Comparison of ENCODE assay signal across 1 cellular context in the genomic region with DNA sequence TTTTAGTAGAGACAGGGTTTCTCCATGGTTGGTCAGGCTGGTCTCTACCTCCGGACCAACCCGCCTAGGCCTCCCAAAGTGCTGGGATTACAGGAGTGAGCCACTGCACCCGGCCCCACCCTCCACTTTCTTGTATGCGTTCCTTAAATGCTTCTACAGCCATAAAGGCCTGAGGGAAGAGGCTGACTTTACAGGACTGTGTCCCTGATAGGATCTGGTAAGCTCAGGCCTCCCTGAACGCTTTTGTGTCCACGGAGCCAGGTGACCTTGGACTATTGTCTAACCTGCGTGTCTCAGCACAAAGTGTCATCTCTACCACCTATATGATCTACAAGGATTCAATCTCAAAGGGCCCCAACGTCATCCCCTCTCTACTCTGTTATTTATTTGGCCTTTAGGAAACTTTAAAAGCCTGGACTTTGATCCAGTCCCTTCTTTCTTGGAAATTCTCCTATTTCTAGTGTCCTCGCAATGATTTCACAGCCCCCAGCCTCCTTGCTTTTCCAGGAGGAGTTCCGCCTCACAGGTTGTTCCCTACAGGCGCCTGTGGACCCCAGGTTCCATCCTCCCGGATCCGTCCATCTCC.
TF ChIP-seq lines count a peak whose summit lies in the region.

No MANE protein-coding gene starts in this region.

TF ChIP-seq in H1, 55 proteins besides CTCF, POLR2A, EP300 and RAD21:
- TF ChIP-seq RNF2 (IDR thresholded peaks at IDR 0.05; ENCODE audit: borderline replicate concordance, low read depth, low read length, missing control alignments, poor library complexity, severe bottlenecking) (no peak), MAFK (IDR thresholded peaks at IDR 0.05; ENCODE audit: low read depth, low read length) (no peak), JUND (IDR thresholded peaks at IDR 0.05; ENCODE audit: low read length) (no peak), HDAC2 (IDR thresholded peaks at IDR 0.05; ENCODE audit: borderline replicate concordance in 1 of 2, low read depth in 2 of 2, low read length in 2 of 2) (no peak), CBX8 (IDR thresholded peaks at IDR 0.05; ENCODE audit: borderline replicate concordance, low read depth, low read length) (no peak), CHD1 (IDR thresholded peaks at IDR 0.05; ENCODE audit: low read depth, low read length) (no peak), KDM4A (IDR thresholded peaks at IDR 0.05; ENCODE audit: low read depth, low read length, severe bottlenecking) (no peak), RBBP5 (IDR thresholded peaks at IDR 0.05; ENCODE audit: borderline replicate concordance, low read depth, low read length) (no peak), EZH2 (IDR thresholded peaks at IDR 0.05; ENCODE audit: low read depth, low read length, severe bottlenecking) (no peak), TCF12 (IDR thresholded peaks at IDR 0.05; ENCODE audit: low read depth, low read length) (no peak), KDM5A (IDR thresholded peaks at IDR 0.05; ENCODE audit: low read length) (no peak), SP1 (IDR thresholded peaks at IDR 0.05; ENCODE audit: low read depth, low read length) (no peak), YY1 (IDR thresholded peaks at IDR 0.05; ENCODE audit: low read depth, low read length) (no peak)
- TF ChIP-seq, protein P1, sequence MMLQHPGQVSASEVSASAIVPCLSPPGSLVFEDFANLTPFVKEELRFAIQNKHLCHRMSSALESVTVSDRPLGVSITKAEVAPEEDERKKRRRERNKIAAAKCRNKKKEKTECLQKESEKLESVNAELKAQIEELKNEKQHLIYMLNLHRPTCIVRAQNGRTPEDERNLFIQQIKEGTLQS (IDR thresholded peaks at IDR 0.05; ENCODE audit: insufficient read depth, low read depth, low read length): no peak
- TF ChIP-seq, protein P2, sequence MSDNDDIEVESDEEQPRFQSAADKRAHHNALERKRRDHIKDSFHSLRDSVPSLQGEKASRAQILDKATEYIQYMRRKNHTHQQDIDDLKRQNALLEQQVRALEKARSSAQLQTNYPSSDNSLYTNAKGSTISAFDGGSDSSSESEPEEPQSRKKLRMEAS (IDR thresholded peaks at IDR 0.05): no peak
